In the genomic region with DNA sequence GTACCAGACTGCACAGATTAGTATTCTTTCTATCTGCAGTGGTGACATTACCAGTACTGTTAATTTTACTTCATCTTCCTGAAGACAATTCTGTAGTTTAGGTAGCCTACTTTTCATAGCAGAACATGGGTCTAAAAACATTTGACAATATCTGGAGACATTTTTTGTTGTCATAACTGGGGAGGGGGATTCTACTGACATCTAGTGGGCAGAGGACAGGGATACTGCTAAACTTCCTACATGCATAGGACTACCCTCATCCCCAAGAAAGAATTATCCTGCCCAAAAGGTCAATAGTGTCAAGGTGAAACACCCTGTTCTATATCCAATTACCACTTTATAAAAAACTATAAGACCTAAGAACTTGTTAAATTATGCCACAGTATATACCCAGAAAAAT, we compare ENCODE assay signal across 2 cellular contexts.
TF ChIP-seq lines count a peak whose summit lies in the region.

No MANE protein-coding gene starts in this region.

TF ChIP-seq in IMR-90, 13 proteins besides CTCF, POLR2A, EP300 and RAD21:
- TF ChIP-seq MAZ (IDR thresholded peaks at IDR 0.05; ENCODE audit: borderline replicate concordance, low read depth, low read length): no peak
- TF ChIP-seq FOS (IDR thresholded peaks at IDR 0.05; ENCODE audit: low read depth, low read length): no peak
- TF ChIP-seq MAFK (IDR thresholded peaks at IDR 0.05; ENCODE audit: low read depth, low read length): no peak
- no peak for TF ChIP-seq BHLHE40 (IDR thresholded peaks at IDR 0.05; ENCODE audit: low read depth, low read length)
- TF ChIP-seq NFE2L2 (IDR thresholded peaks at IDR 0.05; ENCODE audit: low read depth, low read length): no peak
- peak; percentile 18; the same call in 1 of the 2 replicates for TF ChIP-seq SMC3 (IDR thresholded peaks at IDR 0.05; ENCODE audit: low read depth, low read length)
- no peak for TF ChIP-seq CHD1 (IDR thresholded peaks at IDR 0.05; ENCODE audit: low read depth, low read length)

TF ChIP-seq in HepG2, 621 proteins besides CTCF, POLR2A, EP300 and RAD21:
- no peak; the same call in 1 of the 2 replicates for TF ChIP-seq NR2F6 (IDR thresholded peaks at IDR 0.05)
- peak; percentile 37; the same call in 1 of the 2 replicates for TF ChIP-seq NR2F6 (CRISPR knock-in tag; IDR thresholded peaks at IDR 0.05)
- TF ChIP-seq, protein P1, sequence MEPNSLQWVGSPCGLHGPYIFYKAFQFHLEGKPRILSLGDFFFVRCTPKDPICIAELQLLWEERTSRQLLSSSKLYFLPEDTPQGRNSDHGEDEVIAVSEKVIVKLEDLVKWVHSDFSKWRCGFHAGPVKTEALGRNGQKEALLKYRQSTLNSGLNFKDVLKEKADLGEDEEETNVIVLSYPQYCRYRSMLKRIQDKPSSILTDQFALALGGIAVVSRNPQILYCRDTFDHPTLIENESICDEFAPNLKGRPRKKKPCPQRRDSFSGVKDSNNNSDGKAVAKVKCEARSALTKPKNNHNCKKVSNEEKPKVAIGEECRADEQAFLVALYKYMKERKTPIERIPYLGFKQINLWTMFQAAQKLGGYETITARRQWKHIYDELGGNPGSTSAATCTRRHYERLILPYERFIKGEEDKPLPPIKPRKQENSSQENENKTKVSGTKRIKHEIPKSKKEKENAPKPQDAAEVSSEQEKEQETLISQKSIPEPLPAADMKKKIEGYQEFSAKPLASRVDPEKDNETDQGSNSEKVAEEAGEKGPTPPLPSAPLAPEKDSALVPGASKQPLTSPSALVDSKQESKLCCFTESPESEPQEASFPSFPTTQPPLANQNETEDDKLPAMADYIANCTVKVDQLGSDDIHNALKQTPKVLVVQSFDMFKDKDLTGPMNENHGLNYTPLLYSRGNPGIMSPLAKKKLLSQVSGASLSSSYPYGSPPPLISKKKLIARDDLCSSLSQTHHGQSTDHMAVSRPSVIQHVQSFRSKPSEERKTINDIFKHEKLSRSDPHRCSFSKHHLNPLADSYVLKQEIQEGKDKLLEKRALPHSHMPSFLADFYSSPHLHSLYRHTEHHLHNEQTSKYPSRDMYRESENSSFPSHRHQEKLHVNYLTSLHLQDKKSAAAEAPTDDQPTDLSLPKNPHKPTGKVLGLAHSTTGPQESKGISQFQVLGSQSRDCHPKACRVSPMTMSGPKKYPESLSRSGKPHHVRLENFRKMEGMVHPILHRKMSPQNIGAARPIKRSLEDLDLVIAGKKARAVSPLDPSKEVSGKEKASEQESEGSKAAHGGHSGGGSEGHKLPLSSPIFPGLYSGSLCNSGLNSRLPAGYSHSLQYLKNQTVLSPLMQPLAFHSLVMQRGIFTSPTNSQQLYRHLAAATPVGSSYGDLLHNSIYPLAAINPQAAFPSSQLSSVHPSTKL (CRISPR knock-in tag; IDR thresholded peaks at IDR 0.05): peak; percentile 18; the same call in 1 of the 2 replicates
- TF ChIP-seq ELF3 (CRISPR knock-in tag; IDR thresholded peaks at IDR 0.05): 0 out of 2 replicates have a peak, but pooled peaks have one; percentile 30
- TF ChIP-seq ZNF543 (CRISPR knock-in tag; IDR thresholded peaks at IDR 0.05): no peak
- peak; percentile 28; the same call in 1 of the 2 replicates for TF ChIP-seq KAT8 (CRISPR knock-in tag; IDR thresholded peaks at IDR 0.05)
- no peak for TF ChIP-seq TAF15 (IDR thresholded peaks at IDR 0.05; ENCODE audit: low read depth, low read length, poor library complexity, severe bottlenecking)
- TF ChIP-seq STAG1 (CRISPR knock-in tag; IDR thresholded peaks at IDR 0.05): peak; percentile 89
- 0 out of 2 replicates have a peak, but pooled peaks have one; percentile 21 for TF ChIP-seq GATAD2A (CRISPR knock-in tag; IDR thresholded peaks at IDR 0.05)
- TF ChIP-seq, protein P2, sequence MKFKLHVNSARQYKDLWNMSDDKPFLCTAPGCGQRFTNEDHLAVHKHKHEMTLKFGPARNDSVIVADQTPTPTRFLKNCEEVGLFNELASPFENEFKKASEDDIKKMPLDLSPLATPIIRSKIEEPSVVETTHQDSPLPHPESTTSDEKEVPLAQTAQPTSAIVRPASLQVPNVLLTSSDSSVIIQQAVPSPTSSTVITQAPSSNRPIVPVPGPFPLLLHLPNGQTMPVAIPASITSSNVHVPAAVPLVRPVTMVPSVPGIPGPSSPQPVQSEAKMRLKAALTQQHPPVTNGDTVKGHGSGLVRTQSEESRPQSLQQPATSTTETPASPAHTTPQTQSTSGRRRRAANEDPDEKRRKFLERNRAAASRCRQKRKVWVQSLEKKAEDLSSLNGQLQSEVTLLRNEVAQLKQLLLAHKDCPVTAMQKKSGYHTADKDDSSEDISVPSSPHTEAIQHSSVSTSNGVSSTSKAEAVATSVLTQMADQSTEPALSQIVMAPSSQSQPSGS (CRISPR knock-in tag; IDR thresholded peaks at IDR 0.05): no peak
- peak; percentile 96 for TF ChIP-seq SMC3 (IDR thresholded peaks at IDR 0.05; ENCODE audit: low read length)
- TF ChIP-seq ISL2 (CRISPR knock-in tag; IDR thresholded peaks at IDR 0.05): 0 out of 2 replicates have a peak, but pooled peaks have one; percentile 24
- TF ChIP-seq GATAD1 (CRISPR knock-in tag; IDR thresholded peaks at IDR 0.05): 0 out of 2 replicates have a peak, but pooled peaks have one; percentile 15
TF ChIP-seq in HepG2: peak in this region for 9.
